ENCODE assay signal across 23 cellular contexts in the genomic region with DNA sequence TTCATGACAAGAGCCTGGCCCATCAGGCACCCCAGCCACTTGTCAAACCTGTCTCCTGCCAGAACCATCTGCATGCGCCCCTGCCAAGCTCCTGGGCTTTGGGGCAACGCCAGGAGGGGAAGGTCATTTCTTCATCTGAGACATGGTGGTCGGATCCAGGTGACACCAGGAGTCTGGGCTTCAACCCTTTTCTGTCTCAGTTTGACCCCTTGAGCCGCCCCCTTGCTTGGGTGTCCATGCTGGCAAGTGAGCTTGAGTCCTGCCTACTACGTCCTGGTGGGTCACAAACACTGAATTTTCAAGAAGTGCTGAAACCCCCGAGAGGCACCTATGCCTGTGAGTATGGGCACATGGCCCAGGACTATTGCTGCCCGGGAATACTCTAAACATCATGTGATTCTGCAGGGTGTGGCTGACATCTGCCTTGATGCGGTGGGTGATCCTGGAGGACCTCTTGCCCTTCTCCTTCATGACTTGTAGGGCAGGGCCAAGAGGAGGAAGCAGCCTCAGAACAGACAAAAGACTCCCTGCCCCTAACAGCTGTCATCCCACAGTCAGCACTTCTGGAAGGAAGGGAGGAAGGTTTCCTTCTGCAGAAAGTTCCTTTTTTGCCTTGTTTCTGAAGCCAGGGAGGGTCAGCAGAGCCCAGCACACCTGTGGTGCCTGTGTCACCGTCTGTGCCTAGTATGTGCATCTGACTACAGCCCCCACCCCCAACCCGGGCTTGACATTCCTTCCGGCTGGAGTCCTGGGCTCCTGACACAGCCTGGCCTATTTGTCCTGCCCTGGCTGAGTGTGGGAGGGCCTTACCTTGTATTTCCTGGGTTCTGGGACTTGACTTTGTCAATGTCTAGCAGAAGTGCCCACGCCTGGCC. TPM values are rescaled to one million over a fixed set of nuclear protein-coding genes. Genes with fewer than 3 reads are reported as not detected.
DNase-seq lines count a peak whose midpoint lies in the region; ATAC-seq, FAIRE-seq and TF ChIP-seq lines count a peak whose summit lies in the region.
"Had no signal": no experiment of that assay in that cellular context is flagged by ENCODE, and none has a peak within 500 bp of the region (broad histone marks: within the 10 kb centered on the region; RNA-seq: fewer than 3 reads in every experiment).

No MANE protein-coding gene starts in this region.

- no peak overlapping the region; a peak in 1 of 7 replicates for H3K9ac ChIP-seq in H1 (replicated peaks in 1 of 4; ENCODE audit: extremely low read depth in 1 of 4, low read depth in 3 of 4, low read length in 3 of 4)

- no peak overlapping the region for H2AK5ac ChIP-seq in H1 (ENCODE audit: low read depth, low read length)

- H3K4me1 ChIP-seq in right atrium auricular region (no peaks in the 10 kb centered on the region), H1 (replicated peaks in 1 of 4; ENCODE audit: control insufficient read depth in 3 of 4, insufficient read depth in 4 of 4, low read length in 3 of 4) (no peaks in the 10 kb centered on the region)
- H3K4me1 ChIP-seq: heart left ventricle had no signal

- H3K4ac ChIP-seq in H1 (replicated peaks; ENCODE audit: insufficient read length, low read depth, low read length), result no peak overlapping the region

- no peak overlapping the region for H3K18ac ChIP-seq in H1 (ENCODE audit: extremely low read depth, low read length)

- H2AFZ ChIP-seq in H1 (ENCODE audit: low read length), result no peak overlapping the region

- POLR2A ChIA-PET in H1 (lab: Charles Lee; ENCODE audit: partially characterized antibody), result no interaction called here

- H3K9me3 Mint-ChIP-seq in neural crest cell, result no peaks in the 10 kb centered on the region
- H3K9me3 Mint-ChIP-seq: endodermal cell; immature natural killer cell; naive thymus-derived CD8-positive, alpha-beta T cell had no signal

- no peak overlapping the region for H2BK120ac ChIP-seq in H1 (replicated peaks; ENCODE audit: low read depth, low read length)

- H3K14ac ChIP-seq in H1 (ENCODE audit: insufficient read length), result no peak overlapping the region

- no peak overlapping the region for H3K23ac ChIP-seq in H1 (ENCODE audit: insufficient read length)

- no peaks in the 10 kb centered on the region for H3K4me1 Mint-ChIP-seq in neural crest cell
- H3K4me1 Mint-ChIP-seq: endodermal cell, immature natural killer cell had no signal

- H3K23me2 ChIP-seq in H1 (ENCODE audit: low read depth, low read length), result no peaks in the 10 kb centered on the region

- H2BK15ac ChIP-seq in H1 (ENCODE audit: low read length), result no peak overlapping the region

- TF ChIP-seq CTCF in right atrium auricular region (IDR thresholded peaks at IDR 0.05) (no peak), H1 (IDR thresholded peaks at IDR 0.05; ENCODE audit: control extremely low read depth in 1 of 3, insufficient read depth in 1 of 3, low read depth in 1 of 3, low read length in 3 of 3) (no peak), neural crest cell (conservative IDR thresholded peaks at IDR 0.05) (no peak)

- H3K9me3 ChIP-seq in right atrium auricular region, result no peaks in the 10 kb centered on the region
- H3K9me3 ChIP-seq in H1 (ENCODE audit: insufficient read depth in 2 of 2, low read depth in 1 of 2, low read length in 1 of 2), result no peaks in the 10 kb centered on the region
- H3K9me3 ChIP-seq: heart left ventricle had no signal

- no peaks in the 10 kb centered on the region for H3K27me3 Mint-ChIP-seq in neural crest cell (ENCODE audit: low read depth)
- H3K27me3 Mint-ChIP-seq: naive thymus-derived CD8-positive, alpha-beta T cell had no signal

- no peak overlapping the region for H4K8ac ChIP-seq in H1 (ENCODE audit: extremely low read depth, insufficient read depth, low read length)

- ATAC-seq in activated CD4-positive, CD25-positive, alpha-beta regulatory T cell treated with anti-CD3 and anti-CD28 coated beads, Interleukin-2, amount 50 U/mL, for 24 hours, result no peak
- ATAC-seq: naive thymus-derived CD8-positive, alpha-beta T cell had no signal

- H2BK20ac ChIP-seq in H1 (ENCODE audit: low read length), result no peak overlapping the region

- no peaks in the 10 kb centered on the region for H3K27me3 ChIP-seq in right atrium auricular region
- no peaks in the 10 kb centered on the region for H3K27me3 ChIP-seq in H1 (replicated peaks in 1 of 4; ENCODE audit: control insufficient read depth in 3 of 4, extremely low read depth in 1 of 4, insufficient read depth in 3 of 4, low read length in 3 of 4)
- H3K27me3 ChIP-seq: heart left ventricle had no signal

- H2BK5ac ChIP-seq in H1 (ENCODE audit: low read depth, low read length), result 0 out of 2 replicates have a peak overlapping the region, but pooled peaks have one; percentile 7

- H3K4me3 Mint-ChIP-seq in neural crest cell, result no peak overlapping the region
- H3K4me3 Mint-ChIP-seq: endodermal cell; immature natural killer cell; naive thymus-derived CD8-positive, alpha-beta T cell had no signal

- H3K56ac ChIP-seq in H1 (replicated peaks; ENCODE audit: insufficient read length, low read depth, low read length), result no peak overlapping the region

- TF ChIP-seq POLR2A in H1 (IDR thresholded peaks at IDR 0.05; ENCODE audit: control extremely low read depth in 1 of 2, low read depth in 2 of 2, low read length in 2 of 2), result no peak

- no peaks in the 10 kb centered on the region for H4K20me1 ChIP-seq in H1 (replicated peaks in 1 of 2; ENCODE audit: control insufficient read depth in 1 of 2, insufficient read depth in 2 of 2, low read length in 2 of 2)

- peak overlapping the region; percentile 12 for H3K27ac Mint-ChIP-seq in neural crest cell (ENCODE audit: unreplicated experiment)
- H3K27ac Mint-ChIP-seq: endodermal cell, immature natural killer cell had no signal

- DNase-seq in cardiac septum (ENCODE audit: low spot score), result peak; percentile 73
- DNase-seq in right atrium auricular region (ENCODE audit: low spot score), result no peak
- no peak for DNase-seq in H1 (ENCODE audit: low read depth in 1 of 2, low spot score in 2 of 2)
- no peak for DNase-seq in neural crest cell (ENCODE audit: low read depth, low spot score)
- no peak for DNase-seq in D341Med (ENCODE audit: low spot score)
- DNase-seq in stimulated activated CD8-positive, alpha-beta memory T cell treated with anti-CD3 and anti-CD28 coated beads, Interleukin-4, amount 100 ng/mL, for 48 hours, result no peak
- DNase-seq: activated CD4-positive, alpha-beta T cell treated with anti-CD3 and anti-CD28 coated beads, Interleukin-2, amount 50 U/mL, for 1 hour; endodermal cell; heart left ventricle; immature natural killer cell; IMR-90; mammary epithelial cell; MM.1S; naive thymus-derived CD8-positive, alpha-beta T cell; NCI-H187; NCI-H446; stimulated activated CD4-positive, alpha-beta T cell treated with anti-CD3 and anti-CD28 coated beads, Interleukin-4, amount 100 ng/mL, for 24 hours; substantia nigra had no signal

- no peak for TF ChIP-seq EP300 in H1 (IDR thresholded peaks at IDR 0.05; ENCODE audit: borderline replicate concordance in 1 of 2, low read depth in 2 of 2, low read length in 2 of 2)

- no peak overlapping the region for H2BK12ac ChIP-seq in H1 (ENCODE audit: low read depth, low read length)

- TF ChIP-seq RAD21 in H1 (IDR thresholded peaks at IDR 0.05 in 1 of 2, conservative IDR thresholded peaks at IDR 0.05 in 1 of 2; ENCODE audit: low read depth in 2 of 2, low read length in 2 of 2), result no peak

- H3K36me3 ChIP-seq in right atrium auricular region (no peaks in the 10 kb centered on the region), H1 (ENCODE audit: control insufficient read depth in 2 of 4, insufficient read depth in 4 of 4, low read length in 3 of 4) (no peaks in the 10 kb centered on the region)
- H3K36me3 ChIP-seq: heart left ventricle had no signal

- no peak overlapping the region for H3K4me3 ChIP-seq in right atrium auricular region
- H3K4me3 ChIP-seq in H1 (ENCODE audit: extremely low read depth in 1 of 4, insufficient read depth in 2 of 4, low read depth in 3 of 4, low read length in 4 of 4), result no peak overlapping the region
- H3K4me3 ChIP-seq: heart left ventricle, smooth muscle cell had no signal

- FAIRE-seq in H1 (lab: Jason Lieb, UNC), result no peak
- FAIRE-seq: TTC549 had no signal

- H3K27ac ChIP-seq in right atrium auricular region, result no peak overlapping the region
- no peak overlapping the region for H3K27ac ChIP-seq in H1 (ENCODE audit: low read depth, low read length)
- H3K27ac ChIP-seq: heart left ventricle, RWPE1 had no signal

- H3K4me2 ChIP-seq in H1 (ENCODE audit: insufficient read depth in 1 of 2, low read depth in 2 of 2, low read length in 2 of 2), result no peak overlapping the region
- H3K4me2 ChIP-seq: smooth muscle cell had no signal

- H4K5ac ChIP-seq in H1 (ENCODE audit: insufficient read length, low read depth, low read length), result no peak overlapping the region

- H4K91ac ChIP-seq in H1 (replicated peaks; ENCODE audit: insufficient read length, low read length), result no peak overlapping the region

- CTCF ChIA-PET in H1 (lab: Charles Lee; ENCODE audit: partially characterized antibody), result interaction anchor here (1.1 to 1.6 kb wide), 3 partner anchors 9 to 63 kb away, joined by 3 read pairs; no protein-coding TSS in a partner anchor

- H3K36me3 Mint-ChIP-seq in neural crest cell (ENCODE audit: low read depth), result no peaks in the 10 kb centered on the region
- H3K36me3 Mint-ChIP-seq: immature natural killer cell; naive thymus-derived CD8-positive, alpha-beta T cell had no signal

- intact Hi-C loops in cardiac septum (cut with DNase I), result no loop called here

- WGBS in H1 (ENCODE audit: extremely low coverage in 1 of 2, insufficient coverage in 1 of 2, insufficient read length in 1 of 2, insufficient replicate concordance in 2 of 2, low coverage in 1 of 2, low lambda C conversion rate in 2 of 2, missing lambda C conversion rate in 1 of 2), 2 experiments, result 86% methylated on average over 12 of the region's 12 CpGs; no CpG with 5 or more reads in 1 of the 2 experiments

- H3K79me2 ChIP-seq in H1 (ENCODE audit: control insufficient read depth in 1 of 2, insufficient read depth in 2 of 2, low read length in 2 of 2), result no peaks in the 10 kb centered on the region

- H3K79me1 ChIP-seq in H1 (ENCODE audit: low read depth, low read length), result no peaks in the 10 kb centered on the region

TF ChIP-seq in H1, 55 proteins besides CTCF, POLR2A, EP300 and RAD21 (continues in another document):
- TF ChIP-seq KDM4A (IDR thresholded peaks at IDR 0.05; ENCODE audit: low read depth, low read length, severe bottlenecking) (no peak), SP4 (IDR thresholded peaks at IDR 0.05; ENCODE audit: low read length) (no peak), SUZ12 (IDR thresholded peaks at IDR 0.05; ENCODE audit: low read length) (no peak)

RNA-seq across cellular contexts. Expression of a gene that starts 43.3 kb away (rescaled TPM):
- total RNA-seq in cardiac septum (not detected), right atrium auricular region (not detected), neural crest cell (not detected in 2 replicates)
- not detected in 2 replicates for total RNA-seq in H1 (2021; fragmentation: NEBNext Ultra II Directional; extraction: Animal tissue kit (Norgen Biotek cat#: 25700))
- not detected in 2 replicates for polyA plus RNA-seq in H1 (2011; rRNA removed)
- not detected for polyA plus RNA-seq in H1 (2011; cell fraction: cytosol; rRNA removed)
- 0.10 TPM for polyA plus RNA-seq in H1 (2011; cell fraction: nucleus; rRNA removed)
- not detected in 4 replicates for polyA plus RNA-seq in H1 (2012, experiment 1 of 2)
- polyA plus RNA-seq in H1 (2012, experiment 2 of 2), result not detected
- not detected for polyA plus RNA-seq in H1 (2013, experiment 1 of 2)
- polyA plus RNA-seq in H1 (2013, experiment 2 of 2), result not detected
- not detected in 2 replicates for polyA minus RNA-seq in H1 (2011; rRNA and poly(A)+ RNA removed)
- not detected for polyA minus RNA-seq in H1 (2011; cell fraction: cytosol; rRNA and poly(A)+ RNA removed)
- polyA minus RNA-seq in H1 (2011; cell fraction: nucleus; rRNA and poly(A)+ RNA removed), result 0.30 TPM
- total RNA-seq: aorta, heart left ventricle, IMR-90, mammary epithelial cell, smooth muscle cell had no signal
- polyA plus RNA-seq: aorta; heart left ventricle; immature natural killer cell; IMR-90; mammary epithelial cell; naive thymus-derived CD8-positive, alpha-beta T cell; smooth muscle cell had no signal
